In genomic region chr13:39025433-39025839, GRCh38 we compare ENCODE assay signal across 34 cellular contexts. TPM values are rescaled to one million over a fixed set of nuclear protein-coding genes. Genes with fewer than 3 reads are reported as not detected.
DNase-seq lines count a peak whose midpoint lies in the region; ATAC-seq and TF ChIP-seq lines count a peak whose summit lies in the region.
"Had no signal": no experiment of that assay in that cellular context is flagged by ENCODE, and none has a peak within 500 bp of the region (broad histone marks: within the 10 kb centered on the region; RNA-seq: fewer than 3 reads in every experiment).

No MANE protein-coding gene starts in this region.

- no peak overlapping the region for H3K4me3 Mint-ChIP-seq in WTC11
- H3K4me3 Mint-ChIP-seq in T-helper 17 cell: no peak overlapping the region
- H3K4me3 Mint-ChIP-seq: activated CD8-positive, alpha-beta memory T cell treated with anti-CD3 and anti-CD28 coated beads, Interleukin-2, amount 10 ng/mL, durations not matched to agents 7 days and 5 days; activated naive CD4-positive, alpha-beta T cell treated with anti-CD3 and anti-CD28 coated beads, Interleukin-2, amount 10 ng/mL, durations not matched to agents 7 days and 5 days; activated T-helper 1 cell treated with anti-CD3 and anti-CD28 coated beads, Interleukin-12 subunit alpha, Interleukin-12 subunit beta, Interleukin-2, Interleukin-4 antibody, amounts not matched to agents 30 ng/mL and 10 ng/mL and 1 ng/mL, durations not matched to agents 14 hours and 24 hours and 36 hours; dendritic cell treated with granulocyte-macrophage colony-stimulating factor and Interleukin-4, amounts not matched to agents 40 ng/mL and 50 ng/mL, for 4 days; naive B cell had no signal

- no peaks in the 10 kb centered on the region for H3K9me3 Mint-ChIP-seq in WTC11
- H3K9me3 Mint-ChIP-seq: activated naive CD4-positive, alpha-beta T cell treated with anti-CD3 and anti-CD28 coated beads, Interleukin-2, amount 10 ng/mL, durations not matched to agents 7 days and 5 days; activated T-helper 1 cell treated with anti-CD3 and anti-CD28 coated beads, Interleukin-12 subunit alpha, Interleukin-12 subunit beta, Interleukin-2, Interleukin-4 antibody, amounts not matched to agents 30 ng/mL and 10 ng/mL and 1 ng/mL, durations not matched to agents 14 hours and 24 hours and 36 hours; dendritic cell treated with granulocyte-macrophage colony-stimulating factor and Interleukin-4, amounts not matched to agents 40 ng/mL and 50 ng/mL, for 4 days; naive B cell had no signal

- H3K4me1 Mint-ChIP-seq in WTC11: peaks cover 69% of the 10 kb centered on the region
- H3K4me1 Mint-ChIP-seq in T-helper 17 cell: peaks cover 2% of the 10 kb centered on the region
- H3K4me1 Mint-ChIP-seq: activated naive CD4-positive, alpha-beta T cell treated with anti-CD3 and anti-CD28 coated beads, Interleukin-2, amount 10 ng/mL, durations not matched to agents 7 days and 5 days had no signal

- H3K9me3 ChIP-seq in T-helper 17 cell (ENCODE audit: control insufficient read depth, low read length, poor library complexity, severe bottlenecking): no peaks in the 10 kb centered on the region
- H3K9me3 ChIP-seq: gastroesophageal sphincter, SJCRH30 had no signal

- TF ChIP-seq CTCF in WTC11 (IDR thresholded peaks at IDR 0.05): no peak

- CTCF ChIA-PET in WTC11 (lab: Charles Lee): interaction anchor here (1.1 kb wide), 1 partner anchor 11 kb away, joined by 3 read pairs; no protein-coding TSS in a partner anchor

- H3K27ac Mint-ChIP-seq in WTC11 (peak overlapping the region; percentile 99), T-helper 17 cell (no peak overlapping the region)
- H3K27ac Mint-ChIP-seq: activated CD8-positive, alpha-beta memory T cell treated with anti-CD3 and anti-CD28 coated beads, Interleukin-2, amount 10 ng/mL, durations not matched to agents 7 days and 5 days; activated naive CD4-positive, alpha-beta T cell treated with anti-CD3 and anti-CD28 coated beads, Interleukin-2, amount 10 ng/mL, durations not matched to agents 7 days and 5 days; activated T-helper 1 cell treated with anti-CD3 and anti-CD28 coated beads, Interleukin-12 subunit alpha, Interleukin-12 subunit beta, Interleukin-2, Interleukin-4 antibody, amounts not matched to agents 30 ng/mL and 10 ng/mL and 1 ng/mL, durations not matched to agents 14 hours and 24 hours and 36 hours; dendritic cell treated with granulocyte-macrophage colony-stimulating factor and Interleukin-4, amounts not matched to agents 40 ng/mL and 50 ng/mL, for 4 days had no signal

- peak; percentile 34 for ATAC-seq in WTC11
- ATAC-seq in left colon: peak; percentile 84
- no peak for ATAC-seq in T-helper 17 cell
- ATAC-seq: activated CD8-positive, alpha-beta memory T cell treated with anti-CD3 and anti-CD28 coated beads, Interleukin-2, amount 10 ng/mL, durations not matched to agents 7 days and 5 days; gastroesophageal sphincter had no signal

- POLR2A ChIA-PET in WTC11 (lab: Charles Lee): interaction anchor here (1.1 kb wide), 1 partner anchor 12 kb away, joined by 4 read pairs; the partner anchor contains the start of gene PROSER1

- DNase-seq in NCI-H2029 (lab: John Stamatoyannopoulos, UW) (peak; percentile 17), NCI-H2029 treated with DMSO at 0.1 percent for 48 hours (lab: John Stamatoyannopoulos, UW) (no peak), ELF-1 (ENCODE audit: low read depth, low spot score) (peak; percentile 30), WTC11 (ENCODE audit: low spot score) (no peak), left colon (no peak), SW 1271 (lab: John Stamatoyannopoulos, UW) (no peak), NCI-H1105 treated with DMSO at 0.1 percent for 48 hours (lab: John Stamatoyannopoulos, UW) (no peak), T-helper 17 cell (no peak)
- DNase-seq: activated CD4-positive, alpha-beta T cell treated with anti-CD3 and anti-CD28 coated beads for 48 hours; activated CD8-positive, alpha-beta memory T cell treated with anti-CD3 and anti-CD28 coated beads, Interleukin-2, amount 10 ng/mL, durations not matched to agents 7 days and 5 days; activated naive CD4-positive, alpha-beta T cell treated with anti-CD3 and anti-CD28 coated beads, Interleukin-2, amount 10 ng/mL, durations not matched to agents 7 days and 5 days; amniotic stem cell; COR-L47; DND-41; kidney glomerular epithelial cell; mesenchymal stem cell; naive B cell; NCI-H1048; NCI-H1930; NCI-H446; nucleus accumbens; SJCRH30; small intestine; stimulated activated CD4-positive, alpha-beta T cell treated with anti-CD3 and anti-CD28 coated beads, Interleukin-1b, Interleukin-23, amount 100 ng/mL, for 48 hours; T-helper 1 cell had no signal

- peaks cover 65% of the 10 kb centered on the region for H3K36me3 Mint-ChIP-seq in WTC11
- H3K36me3 Mint-ChIP-seq in T-helper 17 cell (ENCODE audit: low read depth): peaks cover 5% of the 10 kb centered on the region

- intact Hi-C loops in left colon (cut with DNase I, micrococcal nuclease): no loop called here

- no peaks in the 10 kb centered on the region for H3K27me3 Mint-ChIP-seq in WTC11 (ENCODE audit: low read depth)
- H3K27me3 Mint-ChIP-seq in T-helper 17 cell: no peaks in the 10 kb centered on the region
- H3K27me3 Mint-ChIP-seq: activated CD8-positive, alpha-beta memory T cell treated with anti-CD3 and anti-CD28 coated beads, Interleukin-2, amount 10 ng/mL, durations not matched to agents 7 days and 5 days; activated naive CD4-positive, alpha-beta T cell treated with anti-CD3 and anti-CD28 coated beads, Interleukin-2, amount 10 ng/mL, durations not matched to agents 7 days and 5 days; dendritic cell treated with granulocyte-macrophage colony-stimulating factor and Interleukin-4, amounts not matched to agents 40 ng/mL and 50 ng/mL, for 4 days; naive B cell had no signal

TF ChIP-seq in WTC11, 78 proteins besides CTCF, POLR2A, EP300 and RAD21:
- TF ChIP-seq ESRRA (CRISPR knock-in tag; IDR thresholded peaks at IDR 0.05; ENCODE audit: borderline replicate concordance) (no peak), ZNF532 (CRISPR knock-in tag; IDR thresholded peaks at IDR 0.05; ENCODE audit: borderline replicate concordance) (0 out of 2 replicates have a peak, but pooled peaks have one; percentile 29)

RNA-seq across cellular contexts. Expression of gene PROSER1, which starts 12.5 kb away (rescaled TPM):
- total RNA-seq in WTC11 (2021) (73.6 to 94.6 TPM (median 74.3 TPM) in 3 replicates), left colon (10 to 100 TPM; 35.3 to 64.8 TPM), T-helper 17 cell (10 to 100 TPM; 42.8 to 52.5 TPM)

RNA-seq across cellular contexts. Expression of gene NHLRC3, which starts 12.8 kb away (rescaled TPM):
- total RNA-seq in WTC11 (2021) (17.2 to 19.9 TPM (median 18.8 TPM) in 3 replicates), left colon (10 to 100 TPM; 26.6 to 40.8 TPM), T-helper 17 cell (10 to 100 TPM; 10.7 to 12.9 TPM)

RNA-seq across cellular contexts. Expression of gene STOML3, which starts 34.8 kb away (rescaled TPM):
- total RNA-seq in WTC11 (2021) (not detected in 3 replicates), left colon (under 1 TPM; 0.12 to 0.25 TPM), T-helper 17 cell (not detected)
- total RNA-seq: A172; activated CD8-positive, alpha-beta memory T cell treated with anti-CD3 and anti-CD28 coated beads, Interleukin-2, amount 10 ng/mL, durations not matched to agents 7 days and 5 days; activated T-helper 1 cell treated with anti-CD3 and anti-CD28 coated beads, Interleukin-12 subunit alpha, Interleukin-12 subunit beta, Interleukin-2, Interleukin-4 antibody, amounts not matched to agents 30 ng/mL and 10 ng/mL and 1 ng/mL, durations not matched to agents 14 hours and 24 hours and 36 hours; bronchial epithelial cell; gastroesophageal sphincter; H4; LHCN-M2; SJCRH30; subcutaneous adipose tissue; urinary bladder had no signal

Comparison
In these comparisons a context has a peak if more than half of its experiments do, and no peak if none do; other contexts are left out.
1. DNase-seq: peak in NCI-H2029 (single experiment) and ELF-1 (single experiment); none in NCI-H2029 treated with DMSO at 0.1 percent for 48 hours (single experiment), WTC11 (single experiment), left colon (0 of 2), SW 1271 (0 of 2), NCI-H1105 treated with DMSO at 0.1 percent for 48 hours (single experiment) and T-helper 17 cell (0 of 3).